In genomic region chr22:41782316-41782715, GRCh38 we compare ENCODE assay signal across 13 cellular contexts. TPM values are rescaled to one million over a fixed set of nuclear protein-coding genes. Genes with fewer than 3 reads are reported as not detected.
DNase-seq lines count a peak whose midpoint lies in the region; ATAC-seq and TF ChIP-seq lines count a peak whose summit lies in the region.
"Had no signal": no experiment of that assay in that cellular context is flagged by ENCODE, and none has a peak within 500 bp of the region (broad histone marks: within the 10 kb centered on the region; RNA-seq: fewer than 3 reads in every experiment).

No MANE protein-coding gene starts in this region.

- TF ChIP-seq POLR2A in spleen (IDR thresholded peaks at IDR 0.05): no peak

- WGBS in spleen, 5 donors: 70 to 84% (median 81%) methylated on average over 6 of the region's 6 CpGs

- H3K36me3 ChIP-seq in spleen: peaks cover 0 to 27% (median 2%) of the 10 kb centered on the region in 6 donors
- H3K36me3 ChIP-seq: thoracic aorta had no signal

- peak overlapping the region in 6 of 8 donors; percentile 72 to 92 (median 86) for H3K27ac ChIP-seq in spleen
- H3K27ac ChIP-seq: parathyroid adenoma, thoracic aorta had no signal

- CTCF ChIA-PET in T-cell (lab: Charles Lee): interaction anchor here in 1 of 2 donors (0.5 to 3.7 kb wide), 5 partner anchors 11 to 560 kb away, joined by 3 to 46 read pairs (median 15); partner anchors contain the start of gene CCDC134

- H3K4me1 Mint-ChIP-seq in T-cell: peaks cover 61 to 69% (median 65%) of the 10 kb centered on the region in 3 donors
- H3K4me1 Mint-ChIP-seq in activated naive CD8-positive, alpha-beta T cell treated with anti-CD3 and anti-CD28 coated beads for 36 hours: peaks cover 48% of the 10 kb centered on the region
- H3K4me1 Mint-ChIP-seq in endothelial cell (ENCODE audit: unreplicated experiment): peaks cover 20% of the 10 kb centered on the region

- H3K9me3 ChIP-seq in spleen: no peaks in the 10 kb centered on the region
- H3K9me3 ChIP-seq: thoracic aorta had no signal

- peak; percentile 27 to 33 for ATAC-seq in activated CD4-positive, CD25-positive, alpha-beta regulatory T cell treated with anti-CD3 and anti-CD28 coated beads, Interleukin-2, amount 50 U/mL, for 24 hours
- peak in 1 of 4 experiments; percentile 11 for ATAC-seq in T-cell (replicated peaks in 1 of 4)

- peak overlapping the region in 6 of 8 donors; percentile 26 to 67 (median 36) for H3K4me3 ChIP-seq in spleen

- intact Hi-C loops in spleen (cut with DNase I; ENCODE audit: low total_unique reads): no loop called here

- no peak for TF ChIP-seq CTCF in spleen (IDR thresholded peaks at IDR 0.05 in 8 of 11, conservative IDR thresholded peaks at IDR 0.05 in 3 of 11)
- TF ChIP-seq CTCF in endothelial cell (IDR thresholded peaks at IDR 0.05; ENCODE audit: unreplicated experiment): no peak

- H3K27me3 Mint-ChIP-seq in T-cell (no peaks in the 10 kb centered on the region), endothelial cell (ENCODE audit: unreplicated experiment) (peaks cover 2% of the 10 kb centered on the region)
- no peaks in the 10 kb centered on the region for H3K27me3 Mint-ChIP-seq in activated naive CD8-positive, alpha-beta T cell treated with anti-CD3 and anti-CD28 coated beads for 36 hours

- H3K9me3 Mint-ChIP-seq in T-cell: no peaks in the 10 kb centered on the region
- H3K9me3 Mint-ChIP-seq in activated naive CD8-positive, alpha-beta T cell treated with anti-CD3 and anti-CD28 coated beads for 36 hours: no peaks in the 10 kb centered on the region
- H3K9me3 Mint-ChIP-seq in endothelial cell (ENCODE audit: unreplicated experiment): no peaks in the 10 kb centered on the region

- H3K36me3 Mint-ChIP-seq in T-cell: peaks cover 10% of the 10 kb centered on the region
- H3K36me3 Mint-ChIP-seq in activated naive CD8-positive, alpha-beta T cell treated with anti-CD3 and anti-CD28 coated beads for 36 hours: no peaks in the 10 kb centered on the region
- H3K36me3 Mint-ChIP-seq in endothelial cell (ENCODE audit: low read depth, unreplicated experiment): no peaks in the 10 kb centered on the region

- no peak for DNase-seq in activated CD4-positive, CD25-positive, alpha-beta regulatory T cell treated with anti-CD3 and anti-CD28 coated beads, Interleukin-2, amount 50 U/mL, for 72 hours
- DNase-seq in T-cell (peak in 7 of 34 experiments; percentile 3 to 21 (median 19)), spleen (no peak), endothelial cell (ENCODE audit: low spot score) (no peak), NCI-H2107 (lab: John Stamatoyannopoulos, UW) (no peak), MV-4-11 (lab: John Stamatoyannopoulos, UW) (no peak)
- DNase-seq in activated naive CD8-positive, alpha-beta T cell treated with anti-CD3 and anti-CD28 coated beads for 36 hours: peak; percentile 7
- DNase-seq: 8988T, hippocampal formation, NCI-H2081 treated with DMSO at 0.1 percent for 48 hours had no signal

- POLR2A ChIA-PET in T-cell (lab: Charles Lee): interaction anchor here (0.6 to 5.0 kb wide), 8 partner anchors 17 to 726 kb away, joined by 3 to 81 read pairs (median 4); partner anchors contain the start of genes CCDC134 (in 2 of the 2) and CENPM (in 1 of the 2)

- H3K4me3 Mint-ChIP-seq in T-cell (peak overlapping the region; percentile 84 to 90 (median 84)), endothelial cell (ENCODE audit: unreplicated experiment) (no peak overlapping the region)
- peak overlapping the region; percentile 84 for H3K4me3 Mint-ChIP-seq in activated naive CD8-positive, alpha-beta T cell treated with anti-CD3 and anti-CD28 coated beads for 36 hours

- H3K27ac Mint-ChIP-seq in T-cell (peak overlapping the region; percentile 100), endothelial cell (ENCODE audit: unreplicated experiment) (no peak overlapping the region)
- H3K27ac Mint-ChIP-seq in activated naive CD8-positive, alpha-beta T cell treated with anti-CD3 and anti-CD28 coated beads for 36 hours: peak overlapping the region; percentile 89

- H3K4me1 ChIP-seq in spleen: peaks cover 9 to 45% (median 27%) of the 10 kb centered on the region in 6 donors
- H3K4me1 ChIP-seq: parathyroid adenoma had no signal

- H3K27me3 ChIP-seq in spleen (replicated peaks in 1 of 7): no peaks in the 10 kb centered on the region

RNA-seq across cellular contexts. Expression of gene CCDC134, which starts 18.2 kb away (rescaled TPM):
- total RNA-seq in T-cell (10 to 100 TPM; 14.4 to 21.7 (median 16.7) TPM), spleen (10 to 100 TPM in 3 of 7 donors, 1 to 10 TPM in 4; 8.9 to 11.8 (median 10.0) TPM), endothelial cell (ENCODE audit: unreplicated experiment) (8.8 TPM)
- total RNA-seq in activated naive CD8-positive, alpha-beta T cell treated with anti-CD3 and anti-CD28 coated beads for 36 hours: 10 to 100 TPM; 14.4 to 15.8 TPM
- polyA plus RNA-seq in spleen: 1 to 10 TPM in 2 of 3 donors, under 1 TPM in 1; 0.54 to 2.4 (median 1.2) TPM

RNA-seq across cellular contexts. Expression of gene SREBF2, which starts 50.6 kb away (rescaled TPM):
- total RNA-seq in T-cell: 100 to 1,000 TPM in 3 of 5 donors, 10 to 100 TPM in 2; 71.9 to 128 (median 112) TPM
- 10 to 100 TPM; 68.1 to 74.8 TPM for total RNA-seq in activated naive CD8-positive, alpha-beta T cell treated with anti-CD3 and anti-CD28 coated beads for 36 hours
- total RNA-seq in spleen: 100 to 1,000 TPM in 1 of 7 donors, 10 to 100 TPM in 6; 47.6 to 104 (median 64.0) TPM
- 10 to 100 TPM; 19.4 to 49.4 (median 29.7) TPM for polyA plus RNA-seq in spleen
- 200 TPM for total RNA-seq in endothelial cell (ENCODE audit: unreplicated experiment)
